Comparison of ENCODE assay signal across 12 cellular contexts in the genomic region with DNA sequence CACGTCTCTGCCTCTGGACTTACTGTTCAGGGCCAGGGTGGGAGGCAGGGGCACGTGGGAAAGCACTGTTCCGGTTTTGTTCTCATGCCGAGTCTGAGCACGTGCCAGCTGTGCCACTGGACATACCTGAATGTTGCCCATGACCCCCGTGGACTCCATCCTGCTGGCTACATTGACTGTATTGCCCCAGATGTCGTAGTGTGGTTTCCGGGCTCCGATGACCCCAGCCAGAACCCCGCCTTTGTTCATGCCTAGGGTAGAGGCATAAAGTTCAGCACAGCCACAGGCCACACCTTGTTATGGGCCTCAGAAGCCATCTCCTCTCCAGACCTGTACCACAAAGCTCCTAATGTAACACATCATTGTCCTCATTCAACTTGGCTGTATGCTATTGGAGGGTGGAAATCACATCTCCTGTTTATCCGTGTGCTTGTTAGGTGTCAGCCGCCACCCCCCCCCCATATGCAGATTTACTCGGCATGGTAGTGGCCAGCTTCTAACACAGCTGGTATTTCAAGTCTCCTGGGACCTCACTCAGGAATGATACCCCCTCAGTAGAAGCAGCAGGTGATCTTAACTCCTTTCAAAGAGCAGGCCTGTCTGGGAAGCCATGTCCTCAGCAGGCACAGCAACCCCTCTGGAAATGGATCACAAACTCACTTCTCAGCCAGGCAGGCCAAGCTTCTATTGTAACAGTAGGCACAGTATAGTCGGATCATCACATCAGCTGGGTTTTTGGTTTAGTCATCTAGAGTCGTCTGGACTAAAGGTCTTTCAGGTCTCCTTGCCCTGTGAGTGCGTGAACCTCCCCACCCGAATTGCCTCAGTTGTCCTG. TPM values are rescaled to one million over a fixed set of nuclear protein-coding genes. Genes with fewer than 3 reads are reported as not detected.
DNase-seq lines count a peak whose midpoint lies in the region; ATAC-seq and TF ChIP-seq lines count a peak whose summit lies in the region.
"Had no signal": no experiment of that assay in that cellular context is flagged by ENCODE, and none has a peak within 500 bp of the region (broad histone marks: within the 10 kb centered on the region; RNA-seq: fewer than 3 reads in every experiment).

No MANE protein-coding gene starts in this region.

- no peak for ATAC-seq in HG02970 (IDR thresholded peaks at IDR 0.05; ENCODE audit: low FRiP score, unreplicated experiment)

- no peaks in the 10 kb centered on the region; the same call in 1 of the 2 replicates for H3K79me2 ChIP-seq in KMS-11 (ENCODE audit: insufficient read depth, low read depth)

- no peak overlapping the region for H3K9ac ChIP-seq in KMS-11

- H2AFZ ChIP-seq in KMS-11 (ENCODE audit: low read depth): no peak overlapping the region

- no peak for DNase-seq in activated CD4-positive, alpha-beta T cell treated with anti-CD3 and anti-CD28 coated beads, Interleukin-2, amount 10 ng/mL, durations not matched to agents 24 days and 14 days
- DNase-seq in activated CD4-positive, alpha-beta T cell treated with anti-CD3 and anti-CD28 coated beads, Interleukin-2, amount 10 ng/mL, durations not matched to agents 7 days and 5 days: no peak
- no peak for DNase-seq in glutamatergic neuron
- DNase-seq in stimulated activated CD8-positive, alpha-beta memory T cell treated with anti-CD3 and anti-CD28 coated beads, Interleukin-4, amount 100 ng/mL, for 48 hours: peak; percentile 22
- DNase-seq in globus pallidus (ENCODE audit: low spot score): no peak
- no peak for DNase-seq in SKM-1 treated with dmso at 0.1 percent for 144 hours (lab: John Stamatoyannopoulos, UW; ENCODE audit: unreplicated experiment)
- DNase-seq: activated naive CD4-positive, alpha-beta T cell treated with anti-CD3 and anti-CD28 coated beads, Interleukin-2, amount 10 ng/mL, durations not matched to agents 7 days and 5 days; mammary epithelial cell; NCI-H82; tibial artery had no signal

- H3K27me3 Mint-ChIP-seq in activated CD4-positive, alpha-beta T cell treated with anti-CD3 and anti-CD28 coated beads, Interleukin-2, amount 10 ng/mL, durations not matched to agents 24 days and 14 days: no peaks in the 10 kb centered on the region
- H3K27me3 Mint-ChIP-seq in activated CD4-positive, alpha-beta T cell treated with anti-CD3 and anti-CD28 coated beads, Interleukin-2, amount 10 ng/mL, durations not matched to agents 7 days and 5 days: no peaks in the 10 kb centered on the region
- peaks cover 4% of the 10 kb centered on the region for H3K27me3 Mint-ChIP-seq in glutamatergic neuron (ENCODE audit: unreplicated experiment)
- H3K27me3 Mint-ChIP-seq: activated naive CD4-positive, alpha-beta T cell treated with anti-CD3 and anti-CD28 coated beads, Interleukin-2, amount 10 ng/mL, durations not matched to agents 7 days and 5 days had no signal

- no peaks in the 10 kb centered on the region for H3K9me3 Mint-ChIP-seq in activated CD4-positive, alpha-beta T cell treated with anti-CD3 and anti-CD28 coated beads, Interleukin-2, amount 10 ng/mL, durations not matched to agents 24 days and 14 days
- H3K9me3 Mint-ChIP-seq in activated CD4-positive, alpha-beta T cell treated with anti-CD3 and anti-CD28 coated beads, Interleukin-2, amount 10 ng/mL, durations not matched to agents 7 days and 5 days: no peaks in the 10 kb centered on the region
- peaks cover 3% of the 10 kb centered on the region for H3K9me3 Mint-ChIP-seq in glutamatergic neuron (ENCODE audit: unreplicated experiment)
- H3K9me3 Mint-ChIP-seq: activated naive CD4-positive, alpha-beta T cell treated with anti-CD3 and anti-CD28 coated beads, Interleukin-2, amount 10 ng/mL, durations not matched to agents 7 days and 5 days had no signal

- H3K4me1 Mint-ChIP-seq in activated CD4-positive, alpha-beta T cell treated with anti-CD3 and anti-CD28 coated beads, Interleukin-2, amount 10 ng/mL, durations not matched to agents 24 days and 14 days: peaks cover 6% of the 10 kb centered on the region
- H3K4me1 Mint-ChIP-seq in activated CD4-positive, alpha-beta T cell treated with anti-CD3 and anti-CD28 coated beads, Interleukin-2, amount 10 ng/mL, durations not matched to agents 7 days and 5 days: peaks cover 5% of the 10 kb centered on the region
- peaks cover 10% of the 10 kb centered on the region for H3K4me1 Mint-ChIP-seq in glutamatergic neuron (ENCODE audit: low read depth, unreplicated experiment)

- POLR2A ChIA-PET in activated CD4-positive, alpha-beta T cell treated with anti-CD3 and anti-CD28 coated beads, Interleukin-2, amount 10 ng/mL, durations not matched to agents 7 days and 5 days (lab: Charles Lee): no interaction called here

- no peak overlapping the region; the same call in 1 of the 2 replicates for H3K27ac ChIP-seq in KMS-11
- H3K27ac ChIP-seq: tibial artery had no signal

- no peak overlapping the region for H3K4me3 Mint-ChIP-seq in activated CD4-positive, alpha-beta T cell treated with anti-CD3 and anti-CD28 coated beads, Interleukin-2, amount 10 ng/mL, durations not matched to agents 24 days and 14 days
- no peak overlapping the region for H3K4me3 Mint-ChIP-seq in activated CD4-positive, alpha-beta T cell treated with anti-CD3 and anti-CD28 coated beads, Interleukin-2, amount 10 ng/mL, durations not matched to agents 7 days and 5 days
- no peak overlapping the region for H3K4me3 Mint-ChIP-seq in glutamatergic neuron (ENCODE audit: unreplicated experiment)
- H3K4me3 Mint-ChIP-seq: activated naive CD4-positive, alpha-beta T cell treated with anti-CD3 and anti-CD28 coated beads, Interleukin-2, amount 10 ng/mL, durations not matched to agents 7 days and 5 days had no signal

- peak overlapping the region; percentile 67; the same call in 1 of the 2 replicates for H3K4me2 ChIP-seq in KMS-11

- H3K4me3 ChIP-seq in KMS-11 (IDR thresholded peaks at IDR 0.05; ENCODE audit: insufficient read depth, low read depth, low read length): no peak overlapping the region
- H3K4me3 ChIP-seq: tibial artery had no signal

- no peak for TF ChIP-seq CTCF in KMS-11 (conservative IDR thresholded peaks at IDR 0.05; ENCODE audit: low read depth, low read length)
- TF ChIP-seq CTCF in glutamatergic neuron (IDR thresholded peaks at IDR 0.05; ENCODE audit: partially characterized antibody, unreplicated experiment): no peak

- H3K36me3 Mint-ChIP-seq in activated CD4-positive, alpha-beta T cell treated with anti-CD3 and anti-CD28 coated beads, Interleukin-2, amount 10 ng/mL, durations not matched to agents 24 days and 14 days (ENCODE audit: low read depth): peaks cover 75% of the 10 kb centered on the region
- peaks cover 63% of the 10 kb centered on the region for H3K36me3 Mint-ChIP-seq in activated CD4-positive, alpha-beta T cell treated with anti-CD3 and anti-CD28 coated beads, Interleukin-2, amount 10 ng/mL, durations not matched to agents 7 days and 5 days (ENCODE audit: low read depth)
- peaks cover 7% of the 10 kb centered on the region for H3K36me3 Mint-ChIP-seq in glutamatergic neuron (ENCODE audit: unreplicated experiment)

- H3K27me3 ChIP-seq in KMS-11 (ENCODE audit: insufficient read depth, low read depth): no peaks in the 10 kb centered on the region
- H3K27me3 ChIP-seq: tibial artery had no signal

- H3K27ac Mint-ChIP-seq in activated CD4-positive, alpha-beta T cell treated with anti-CD3 and anti-CD28 coated beads, Interleukin-2, amount 10 ng/mL, durations not matched to agents 24 days and 14 days: peak overlapping the region; percentile 31
- no peak overlapping the region for H3K27ac Mint-ChIP-seq in activated CD4-positive, alpha-beta T cell treated with anti-CD3 and anti-CD28 coated beads, Interleukin-2, amount 10 ng/mL, durations not matched to agents 7 days and 5 days
- peak overlapping the region; percentile 52 for H3K27ac Mint-ChIP-seq in glutamatergic neuron (ENCODE audit: unreplicated experiment)
- H3K27ac Mint-ChIP-seq: activated naive CD4-positive, alpha-beta T cell treated with anti-CD3 and anti-CD28 coated beads, Interleukin-2, amount 10 ng/mL, durations not matched to agents 7 days and 5 days had no signal

- peaks cover 31% of the 10 kb centered on the region for H3K4me1 ChIP-seq in KMS-11 (ENCODE audit: low read depth, poor library complexity, severe bottlenecking)
- H3K4me1 ChIP-seq: tibial artery had no signal

- CTCF ChIA-PET in activated CD4-positive, alpha-beta T cell treated with anti-CD3 and anti-CD28 coated beads, Interleukin-2, amount 10 ng/mL, durations not matched to agents 7 days and 5 days (lab: Charles Lee): interaction anchor here (0.6 to 1.5 kb wide), 3 partner anchors 11 to 411 kb away, joined by 3 to 4 read pairs (median 3); no protein-coding TSS in a partner anchor

- no peaks in the 10 kb centered on the region; the same call in 1 of the 2 replicates for H3K36me3 ChIP-seq in KMS-11 (ENCODE audit: insufficient read depth)

- intact Hi-C loops in activated CD4-positive, alpha-beta T cell treated with anti-CD3 and anti-CD28 coated beads, Interleukin-2, amount 10 ng/mL, durations not matched to agents 24 days and 14 days (cut with micrococcal nuclease): no loop called here

- H4K20me1 ChIP-seq in KMS-11 (ENCODE audit: insufficient read depth): no peaks in the 10 kb centered on the region

RNA-seq across cellular contexts. Expression of gene CENPO, which starts 27.6 kb away (rescaled TPM):
- 44.0 and 45.9 TPM in 2 replicates for total RNA-seq in activated CD4-positive, alpha-beta T cell treated with anti-CD3 and anti-CD28 coated beads, Interleukin-2, amount 10 ng/mL, durations not matched to agents 24 days and 14 days
- total RNA-seq in activated CD4-positive, alpha-beta T cell treated with anti-CD3 and anti-CD28 coated beads, Interleukin-2, amount 10 ng/mL, durations not matched to agents 7 days and 5 days: 10 to 100 TPM; 52.0 to 56.4 TPM
- 26.5 TPM for total RNA-seq in glutamatergic neuron (ENCODE audit: unreplicated experiment)

RNA-seq across cellular contexts. Expression of gene PTRHD1, which starts 27.6 kb away (rescaled TPM):
- 21.7 and 22.2 TPM in 2 replicates for total RNA-seq in activated CD4-positive, alpha-beta T cell treated with anti-CD3 and anti-CD28 coated beads, Interleukin-2, amount 10 ng/mL, durations not matched to agents 24 days and 14 days
- total RNA-seq in activated CD4-positive, alpha-beta T cell treated with anti-CD3 and anti-CD28 coated beads, Interleukin-2, amount 10 ng/mL, durations not matched to agents 7 days and 5 days: 10 to 100 TPM; 31.8 to 33.1 TPM
- 25.2 TPM for total RNA-seq in glutamatergic neuron (ENCODE audit: unreplicated experiment)
